In genomic region chr6:137827411-137827940, GRCh38 we compare ENCODE assay signal across 22 cellular contexts. TPM values are rescaled to one million over a fixed set of nuclear protein-coding genes. Genes with fewer than 3 reads are reported as not detected.
DNase-seq lines count a peak whose midpoint lies in the region; ATAC-seq, FAIRE-seq and TF ChIP-seq lines count a peak whose summit lies in the region.
"Had no signal": no experiment of that assay in that cellular context is flagged by ENCODE, and none has a peak within 500 bp of the region (broad histone marks: within the 10 kb centered on the region; RNA-seq: fewer than 3 reads in every experiment).

No MANE protein-coding gene starts in this region.

- H3K9me3 Mint-ChIP-seq in CD4-positive, alpha-beta T cell = peaks cover 2% of the 10 kb centered on the region
- no peaks in the 10 kb centered on the region for H3K9me3 Mint-ChIP-seq in activated CD8-positive, alpha-beta T cell treated with anti-CD3 and anti-CD28 coated beads, Interleukin-2, amount 10 ng/mL, durations not matched to agents 7 days and 5 days (ENCODE audit: insufficient read depth)
- H3K9me3 Mint-ChIP-seq in immature natural killer cell (no peaks in the 10 kb centered on the region), chondrocyte (ENCODE audit: low read depth) (no peaks in the 10 kb centered on the region)
- H3K9me3 Mint-ChIP-seq: GM23338, nephron had no signal

- H3K4me3 ChIP-seq in HepG2 (replicated peaks in 1 of 3; ENCODE audit: insufficient read depth in 1 of 3, low read depth in 2 of 3, low read length in 3 of 3) = no peak overlapping the region
- H3K4me3 ChIP-seq: dorsolateral prefrontal cortex, esophagus muscularis mucosa, GM23338, SK-N-MC, tibial nerve had no signal

- CTCF ChIA-PET in CD4-positive, alpha-beta T cell (lab: Charles Lee) = interaction anchor here (1.0 to 3.0 kb wide), 3 partner anchors 28 to 166 kb away, joined by 3 to 16 read pairs (median 4); partner anchors contain the start of gene TNFAIP3
- CTCF ChIA-PET in activated CD8-positive, alpha-beta T cell treated with anti-CD3 and anti-CD28 coated beads, Interleukin-2, amount 10 ng/mL, durations not matched to agents 7 days and 5 days (lab: Charles Lee) = interaction anchor here (0.8 to 5.9 kb wide), 9 partner anchors 10 to 125 kb away, joined by 3 to 57 read pairs (median 7); partner anchors contain the start of gene TNFAIP3
- CTCF ChIA-PET in HepG2 (lab: Yijun Ruan, JAX; ENCODE audit: low intra/inter-chr PET ratio, low total read pairs) = no interaction called here

- H3K4me1 Mint-ChIP-seq in CD4-positive, alpha-beta T cell (ENCODE audit: low read depth) = peaks cover 58% of the 10 kb centered on the region
- H3K4me1 Mint-ChIP-seq in activated CD8-positive, alpha-beta T cell treated with anti-CD3 and anti-CD28 coated beads, Interleukin-2, amount 10 ng/mL, durations not matched to agents 7 days and 5 days (ENCODE audit: low read depth) = peaks cover 75% of the 10 kb centered on the region
- H3K4me1 Mint-ChIP-seq in immature natural killer cell (peaks cover 53 to 64% of the 10 kb centered on the region in 2 donors), chondrocyte (ENCODE audit: low read depth) (peaks cover 17% of the 10 kb centered on the region)
- H3K4me1 Mint-ChIP-seq: GM23338 had no signal

- no TSS peak for BruUV-seq in HepG2 (replicated peaks; lab: Mats Ljungman, UMichigan)

- TF ChIP-seq POLR2A in GM12892 (IDR thresholded peaks at IDR 0.05; ENCODE audit: low read depth, low read length) (no peak), HepG2 (IDR thresholded peaks at IDR 0.05; ENCODE audit: insufficient read depth in 1 of 2, low read depth in 2 of 2, low read length in 2 of 2) (no peak)

- H3K4me2 ChIP-seq in HepG2 (ENCODE audit: low read depth, low read length) = no peak overlapping the region
- H3K4me2 ChIP-seq: GM23338 had no signal

- H3K79me2 ChIP-seq in HepG2 (ENCODE audit: insufficient read depth, low read length) = no peaks in the 10 kb centered on the region

- peak; percentile 38 for FAIRE-seq in GM12892 (lab: Jason Lieb, UNC)
- no peak for FAIRE-seq in HepG2 (lab: Jason Lieb, UNC)

- TF ChIP-seq CTCF in CD4-positive, alpha-beta T cell (IDR thresholded peaks at IDR 0.05) = no peak
- no peak for TF ChIP-seq CTCF in HepG2 (CRISPR knock-in tag; IDR thresholded peaks at IDR 0.05)
- no peak for TF ChIP-seq CTCF in chondrocyte (IDR thresholded peaks at IDR 0.05)

- no peaks in the 10 kb centered on the region for H3K27me3 ChIP-seq in CD4-positive, alpha-beta T cell (ENCODE audit: control insufficient read depth, insufficient read depth, low read length)
- H3K27me3 ChIP-seq in HepG2 (ENCODE audit: control insufficient read depth in 1 of 2, insufficient read depth in 2 of 2, low read length in 2 of 2) = no peaks in the 10 kb centered on the region
- H3K27me3 ChIP-seq: brain microvascular endothelial cell, dorsolateral prefrontal cortex, esophagus muscularis mucosa, tibial nerve had no signal

- H4K20me1 ChIP-seq in HepG2 (ENCODE audit: insufficient read depth, low read length) = no peaks in the 10 kb centered on the region

- 77% methylated on average over 5 of the region's 5 CpGs for WGBS in HepG2 (ENCODE audit: low lambda C conversion rate)

- TF ChIP-seq EP300 in HepG2 (IDR thresholded peaks at IDR 0.05; ENCODE audit: low read depth in 2 of 2, low read length in 2 of 2) (no peak), HepG2 (CRISPR knock-in tag; IDR thresholded peaks at IDR 0.05; ENCODE audit: borderline replicate concordance) (no peak)

- H3K27ac ChIP-seq in CD4-positive, alpha-beta T cell (ENCODE audit: low read depth, low read length) = no peak overlapping the region
- no peak overlapping the region for H3K27ac ChIP-seq in HepG2 (ENCODE audit: extremely low read length, insufficient read depth, low read length)
- H3K27ac ChIP-seq: brain microvascular endothelial cell, dorsolateral prefrontal cortex, esophagus muscularis mucosa, SK-N-MC, tibial nerve had no signal

- no peaks in the 10 kb centered on the region for H3K36me3 ChIP-seq in HepG2 (replicated peaks in 1 of 2; ENCODE audit: control insufficient read depth in 1 of 2, insufficient read depth in 2 of 2, low read length in 2 of 2)
- H3K36me3 ChIP-seq: brain microvascular endothelial cell, esophagus muscularis mucosa, tibial nerve had no signal

- DNase-seq in CD4-positive, alpha-beta T cell = no peak
- DNase-seq in GM12892 (ENCODE audit: insufficient read length) (no peak), immature natural killer cell (no peak), HepG2 (ENCODE audit: low spot score) (no peak), chondrocyte (ENCODE audit: low spot score) (no peak)
- DNase-seq in activated CD8-positive, alpha-beta T cell treated with anti-CD3 and anti-CD28 coated beads, Interleukin-2, amount 10 ng/mL, durations not matched to agents 7 days and 5 days = peak; percentile 18
- DNase-seq: activated gamma-delta T cell treated with Interleukin-2 at 50 U/mL for 16 hours, AML-193, brain microvascular endothelial cell, dorsolateral prefrontal cortex, GDM1, glutamatergic neuron, KBM-7, NCI-H1048, NCI-H69 had no signal

- TF ChIP-seq RAD21 in HepG2 (CRISPR knock-in tag; IDR thresholded peaks at IDR 0.05) = no peak

- ATAC-seq in CD4-positive, alpha-beta T cell (ENCODE audit: poor library complexity) = no peak
- ATAC-seq in activated CD8-positive, alpha-beta T cell treated with anti-CD3 and anti-CD28 coated beads, Interleukin-2, amount 10 ng/mL, durations not matched to agents 7 days and 5 days = no peak
- ATAC-seq in HepG2 (no peak), GM19328 (IDR thresholded peaks at IDR 0.05; ENCODE audit: unreplicated experiment) (no peak), GM19324 (IDR thresholded peaks at IDR 0.05; ENCODE audit: low FRiP score, unreplicated experiment) (no peak)
- ATAC-seq: GM23338 had no signal

- POLR2A ChIA-PET in CD4-positive, alpha-beta T cell (lab: Charles Lee) = interaction anchor here (0.6 to 7.0 kb wide), 4 partner anchors 16 to 112 kb away, joined by 3 to 131 read pairs (median 5); partner anchors contain the start of gene TNFAIP3
- POLR2A ChIA-PET in activated CD8-positive, alpha-beta T cell treated with anti-CD3 and anti-CD28 coated beads, Interleukin-2, amount 10 ng/mL, durations not matched to agents 7 days and 5 days (lab: Charles Lee) = interaction anchor here (0.8 to 3.1 kb wide), 7 partner anchors 7 to 40 kb away, joined by 3 to 18 read pairs (median 6); partner anchors contain the start of gene TNFAIP3
- POLR2A ChIA-PET in HepG2 (lab: Yijun Ruan, JAX) = no interaction called here

- peaks cover 27% of the 10 kb centered on the region for H3K4me1 ChIP-seq in HepG2 (ENCODE audit: insufficient read depth, low read length)

- H3K4me3 Mint-ChIP-seq in CD4-positive, alpha-beta T cell = no peak overlapping the region
- no peak overlapping the region for H3K4me3 Mint-ChIP-seq in activated CD8-positive, alpha-beta T cell treated with anti-CD3 and anti-CD28 coated beads, Interleukin-2, amount 10 ng/mL, durations not matched to agents 7 days and 5 days
- no peak overlapping the region for H3K4me3 Mint-ChIP-seq in immature natural killer cell
- H3K4me3 Mint-ChIP-seq in chondrocyte (ENCODE audit: unreplicated experiment) = no peak overlapping the region
- H3K4me3 Mint-ChIP-seq: GM23338, nephron had no signal

- no peaks in the 10 kb centered on the region for H3K27me3 Mint-ChIP-seq in CD4-positive, alpha-beta T cell
- no peaks in the 10 kb centered on the region for H3K27me3 Mint-ChIP-seq in activated CD8-positive, alpha-beta T cell treated with anti-CD3 and anti-CD28 coated beads, Interleukin-2, amount 10 ng/mL, durations not matched to agents 7 days and 5 days (ENCODE audit: low read depth)
- H3K27me3 Mint-ChIP-seq in immature natural killer cell (ENCODE audit: low read depth in 3 of 3) = peaks cover 10 to 16% (median 13%) of the 10 kb centered on the region in 3 donors
- H3K27me3 Mint-ChIP-seq in chondrocyte (ENCODE audit: low read depth) = no peaks in the 10 kb centered on the region

- H2AFZ ChIP-seq in HepG2 (ENCODE audit: low read length) = no peak overlapping the region
- H2AFZ ChIP-seq: GM23338 had no signal

- no peak overlapping the region for H3K9ac ChIP-seq in HepG2 (ENCODE audit: insufficient read depth, low read depth, low read length)

- peaks cover 7% of the 10 kb centered on the region for H3K36me3 Mint-ChIP-seq in CD4-positive, alpha-beta T cell (ENCODE audit: low read depth)
- peaks cover 2% of the 10 kb centered on the region for H3K36me3 Mint-ChIP-seq in activated CD8-positive, alpha-beta T cell treated with anti-CD3 and anti-CD28 coated beads, Interleukin-2, amount 10 ng/mL, durations not matched to agents 7 days and 5 days (ENCODE audit: low read depth)
- H3K36me3 Mint-ChIP-seq in immature natural killer cell (no peaks in the 10 kb centered on the region), chondrocyte (ENCODE audit: low read depth) (no peaks in the 10 kb centered on the region)

- peak overlapping the region; percentile 96 for H3K27ac Mint-ChIP-seq in CD4-positive, alpha-beta T cell
- peak overlapping the region; percentile 82 for H3K27ac Mint-ChIP-seq in activated CD8-positive, alpha-beta T cell treated with anti-CD3 and anti-CD28 coated beads, Interleukin-2, amount 10 ng/mL, durations not matched to agents 7 days and 5 days
- H3K27ac Mint-ChIP-seq in immature natural killer cell (peak overlapping the region in 5 of 6 donors; percentile 88 to 99 (median 91)), chondrocyte (ENCODE audit: unreplicated experiment) (no peak overlapping the region)
- H3K27ac Mint-ChIP-seq: GM23338, nephron had no signal

- intact Hi-C loops in CD4-positive, alpha-beta T cell (cut with DNase I, micrococcal nuclease) = no loop called here
- intact Hi-C loops in HepG2 (cut with micrococcal nuclease; ENCODE audit: unreplicated experiment) = no loop called here

- in situ Hi-C loops in HepG2 (cut with HindIII; ENCODE audit: extremely low pct_ligation_motif_present, low pct_unique_long_range_greater_than_20kb) = no loop called here

- no peaks in the 10 kb centered on the region for H3K9me3 ChIP-seq in CD4-positive, alpha-beta T cell (ENCODE audit: control insufficient read depth, low read length)
- H3K9me3 ChIP-seq in HepG2 (ENCODE audit: low read length) = no peaks in the 10 kb centered on the region
- H3K9me3 ChIP-seq: esophagus muscularis mucosa, tibial nerve had no signal

RNA-seq across cellular contexts. Expression of gene TNFAIP3, which starts 39.6 kb away (rescaled TPM):
- total RNA-seq in CD4-positive, alpha-beta T cell = 1,000 to 10,000 TPM; 3,816 to 3,885 TPM
- polyA plus RNA-seq in GM12892 (2012; ENCODE audit: missing spikeins) = 172 TPM
- total RNA-seq in activated CD8-positive, alpha-beta T cell treated with anti-CD3 and anti-CD28 coated beads, Interleukin-2, amount 10 ng/mL, durations not matched to agents 7 days and 5 days = 10 to 100 TPM; 29.6 to 34.5 TPM
- 100 to 1,000 TPM in 2 of 3 donors, 10 to 100 TPM in 1; 55.8 to 118 (median 117) TPM for polyA plus RNA-seq in immature natural killer cell
- total RNA-seq in HepG2 (2016; rRNA removed; fragmentation: Illumina TruSeq; extraction: Trizol) = 24.7 and 28.2 TPM in 2 replicates
- 2.2 and 2.6 TPM in 2 replicates for total RNA-seq in HepG2 (2016; cell fraction: cytosol; rRNA removed; fragmentation: Illumina TruSeq; extraction: Trizol; ENCODE audit: low read depth)
- 18.9 and 27.7 TPM in 2 replicates for total RNA-seq in HepG2 (2016; cell fraction: insoluble cytoplasmic fraction; rRNA removed; fragmentation: Illumina TruSeq; extraction: Trizol)
- total RNA-seq in HepG2 (2016; cell fraction: membrane; rRNA removed; fragmentation: Illumina TruSeq; extraction: Trizol) = 8.2 and 8.6 TPM in 2 replicates
- 61.9 and 64.1 TPM in 2 replicates for total RNA-seq in HepG2 (2016; cell fraction: nucleus; rRNA removed; fragmentation: Illumina TruSeq; extraction: Trizol)
- polyA plus RNA-seq in HepG2 (2011; rRNA removed) = 47.1 and 49.6 TPM in 2 replicates
- polyA plus RNA-seq in HepG2 (2011; cell fraction: cytosol; rRNA removed) = 22.2 and 24.7 TPM in 2 replicates
- 144 and 150 TPM in 2 replicates for polyA plus RNA-seq in HepG2 (2011; cell fraction: nucleus; rRNA removed)
- polyA plus RNA-seq in HepG2 (2012) = 30.0 and 33.6 TPM in 2 replicates
- polyA plus RNA-seq in HepG2 (2016; cell fraction: cytosol; fragmentation: Illumina TruSeq; extraction: Trizol; ENCODE audit: low read depth) = 1.00 and 1.1 TPM in 2 replicates
- 21.4 and 27.8 TPM in 2 replicates for polyA plus RNA-seq in HepG2 (2016; cell fraction: insoluble cytoplasmic fraction; fragmentation: Illumina TruSeq; extraction: Trizol; ENCODE audit: low read depth)
- polyA plus RNA-seq in HepG2 (2016; cell fraction: membrane; fragmentation: Illumina TruSeq; extraction: Trizol; ENCODE audit: low read depth) = 3.4 and 4.2 TPM in 2 replicates
- 121 and 138 TPM in 2 replicates for polyA plus RNA-seq in HepG2 (2016; cell fraction: nucleus; fragmentation: Illumina TruSeq; extraction: Trizol; ENCODE audit: insufficient read depth, low read depth)
- 2.9 and 35.1 TPM in 2 replicates for polyA minus RNA-seq in HepG2 (2011; rRNA and poly(A)+ RNA removed; ENCODE audit: low replicate concordance)
- 30.0 and 32.5 TPM in 2 replicates for polyA minus RNA-seq in HepG2 (2011; cell fraction: cytosol; rRNA and poly(A)+ RNA removed)
- polyA minus RNA-seq in HepG2 (2011; cell fraction: nucleus; rRNA and poly(A)+ RNA removed) = 52.7 and 61.8 TPM in 2 replicates
- total RNA-seq in chondrocyte = 6.4 to 11.0 TPM (median 7.2 TPM) in 3 replicates

Comparison
In these comparisons a context has a peak if more than half of its experiments do, and no peak if none do; other contexts are left out.
1. RNA of gene TNFAIP3, which starts 39.6 kb away (total RNA-seq): 3,816 to 3,885 TPM in CD4-positive, alpha-beta T cell; 29.6 to 34.5 TPM in activated CD8-positive, alpha-beta T cell treated with anti-CD3 and anti-CD28 coated beads, Interleukin-2, amount 10 ng/mL, durations not matched to agents 7 days and 5 days, 2.2 to 64.1 TPM in HepG2 and 6.4 to 11.0 TPM in chondrocyte; every median in the first group is over 10 times any median in the second.